14 cellular contexts compared by ENCODE assay signal in genomic region chr10:95651346-95652115, GRCh38.
"Had no signal": no experiment of that assay in that cellular context is flagged by ENCODE, and none has a peak within 500 bp of the region (broad histone marks: within the 10 kb centered on the region; RNA-seq: fewer than 3 reads in every experiment).

No MANE protein-coding gene starts in this region.

- H3K4me3 ChIP-seq: coronary artery, esophagus squamous epithelium, prostate gland, smooth muscle cell had no signal

- DNase-seq: activated CD4-positive, alpha-beta T cell treated with anti-CD3 and anti-CD28 coated beads, Interleukin-2, amount 50 U/mL, for 4 hours; amygdala; central memory CD4-positive, alpha-beta T cell; esophagus squamous epithelium; foreskin melanocyte; head of caudate nucleus; right cardiac atrium had no signal

- H3K9me3 ChIP-seq: prostate gland had no signal

- H3K4me1 ChIP-seq: prostate gland had no signal

- ATAC-seq: activated CD4-positive, CD25-positive, alpha-beta regulatory T cell treated with anti-CD3 and anti-CD28 coated beads, Interleukin-2, amount 50 U/mL, for 24 hours; right cardiac atrium had no signal

- H3K27ac Mint-ChIP-seq: activated T-helper 2 cell treated with anti-CD3 and anti-CD28 coated beads, Interferon-gamma antibody, Interleukin-2, Interleukin-4, amounts not matched to agents 10 μg/mL and 5 μg/mL and 100 μg/mL, durations not matched to agents 14 hours and 24 hours and 36 hours; brain; nephron had no signal

- H3K27ac ChIP-seq: coronary artery, esophagus squamous epithelium, prostate gland had no signal

- H3K9me3 Mint-ChIP-seq: nephron had no signal

- H3K27me3 ChIP-seq: esophagus squamous epithelium had no signal

- H3K4me3 Mint-ChIP-seq: nephron had no signal

- H3K36me3 ChIP-seq: prostate gland had no signal
